8 cellular contexts compared by ENCODE assay signal in genomic region chr5:177403826-177404640, GRCh38. TPM values are rescaled to one million over a fixed set of nuclear protein-coding genes. Genes with fewer than 3 reads are reported as not detected.
DNase-seq lines count a peak whose midpoint lies in the region; ATAC-seq and TF ChIP-seq lines count a peak whose summit lies in the region.

No MANE protein-coding gene starts in this region.

- WGBS in GM23248 (ENCODE audit: low coverage in 1 of 2, low lambda C conversion rate in 2 of 2, missing lambda C conversion rate in 2 of 2), 2 experiments: 1% methylated on average over 67 to 78 of the region's 89 CpGs
- 3% methylated on average over 34 of the region's 89 CpGs for WGBS in SK-N-SH (ENCODE audit: low lambda C conversion rate)
- no CpG with 5 or more reads among the region's 89 CpGs for WGBS in trophoblast cell (ENCODE audit: extremely low coverage, insufficient coverage, insufficient read length)
- WGBS in upper lobe of left lung, 2 donors: 0 to 1% methylated on average over 15 to 62 of the region's 89 CpGs

- H3K27ac Mint-ChIP-seq in activated naive CD4-positive, alpha-beta T cell treated with anti-CD3 and anti-CD28 coated beads, Interleukin-2, amount 50 U/mL, for 24 hours: no peak overlapping the region

- peak; percentile 81 for TF ChIP-seq RAD21 in SK-N-SH (IDR thresholded peaks at IDR 0.05; ENCODE audit: low read length)

- H3K9me3 Mint-ChIP-seq in activated naive CD4-positive, alpha-beta T cell treated with anti-CD3 and anti-CD28 coated beads, Interleukin-2, amount 50 U/mL, for 24 hours: no peaks in the 10 kb centered on the region

- peak overlapping the region; percentile 25 for H4K8ac ChIP-seq in trophoblast cell (ENCODE audit: low read depth, low read length)

- H3K9me3 ChIP-seq in GM23248 (ENCODE audit: low read depth) (no peaks in the 10 kb centered on the region), SK-N-SH (no peaks in the 10 kb centered on the region), trophoblast cell (ENCODE audit: insufficient read depth, low read depth, low read length) (peaks cover 1% of the 10 kb centered on the region), upper lobe of left lung (no peaks in the 10 kb centered on the region)

- intact Hi-C loops in Right ventricle myocardium superior (cut with DNase I): loop anchor here (2.0 kb wide), 1 partner anchor 51 kb away; no protein-coding TSS in a partner anchor

- no peak overlapping the region for H2BK5ac ChIP-seq in trophoblast cell (ENCODE audit: low read depth, low read length, poor library complexity)

- H3K36me3 ChIP-seq in GM06990 (ENCODE audit: control insufficient read depth, insufficient read depth, low read length): no peaks in the 10 kb centered on the region
- no peaks in the 10 kb centered on the region for H3K36me3 ChIP-seq in GM23248 (ENCODE audit: low read depth)
- H3K36me3 ChIP-seq in SK-N-SH (replicated peaks in 1 of 2; ENCODE audit: control insufficient read depth in 1 of 2, insufficient read depth in 2 of 2, low read length in 1 of 2): no peaks in the 10 kb centered on the region
- no peaks in the 10 kb centered on the region for H3K36me3 ChIP-seq in trophoblast cell (ENCODE audit: control insufficient read depth in 1 of 2, insufficient read depth in 2 of 2, low read length in 2 of 2)
- H3K36me3 ChIP-seq in upper lobe of left lung: no peaks in the 10 kb centered on the region

- TF ChIP-seq EP300 in SK-N-SH (IDR thresholded peaks at IDR 0.05; ENCODE audit: borderline replicate concordance in 1 of 2, low read depth in 1 of 2, low read length in 1 of 2): no peak; a peak in 1 of 4 replicates
- no peak for TF ChIP-seq EP300 in upper lobe of left lung (IDR thresholded peaks at IDR 0.05)

- POLR2A ChIA-PET in SK-N-SH (lab: Yijun Ruan, JAX): interaction anchor here (0.8 to 4.6 kb wide), 13 partner anchors 13 to 97 kb away, joined by 3 to 72 read pairs (median 5); partner anchors contain the start of genes GRK6, LMAN2, PDLIM7 and PRR7

- peak in 1 of 4 donors; percentile 16 for TF ChIP-seq POLR2A in upper lobe of left lung (IDR thresholded peaks at IDR 0.05)

- H3K79me2 ChIP-seq in GM23248 (ENCODE audit: insufficient read depth) (no peaks in the 10 kb centered on the region), SK-N-SH (ENCODE audit: insufficient read depth) (no peaks in the 10 kb centered on the region), trophoblast cell (ENCODE audit: control insufficient read depth, insufficient read depth, low read length, poor library complexity) (no peaks in the 10 kb centered on the region)

- no peak overlapping the region for H4K91ac ChIP-seq in trophoblast cell (ENCODE audit: low read depth, low read length)

- peak overlapping the region; percentile 67 for H3K4me3 ChIP-seq in GM06990 (replicated peaks; ENCODE audit: low read depth, low read length)
- H3K4me3 ChIP-seq in GM23248: peak overlapping the region; percentile 74
- peak overlapping the region; percentile 60 to 83 for H3K4me3 ChIP-seq in SK-N-SH (ENCODE audit: low read depth in 2 of 2, low read length in 1 of 2)
- H3K4me3 ChIP-seq in trophoblast cell (ENCODE audit: low read depth, low read length): peak overlapping the region; percentile 64
- H3K4me3 ChIP-seq in upper lobe of left lung: peak overlapping the region; percentile 47 to 65 (median 54)

- H3K18ac ChIP-seq in trophoblast cell (ENCODE audit: low read length): no peak overlapping the region

- no peak overlapping the region for H2AK5ac ChIP-seq in trophoblast cell (ENCODE audit: low read length)

- H3K4me3 Mint-ChIP-seq in activated naive CD4-positive, alpha-beta T cell treated with anti-CD3 and anti-CD28 coated beads, Interleukin-2, amount 50 U/mL, for 24 hours: peak overlapping the region; percentile 81

- H3K79me1 ChIP-seq in trophoblast cell (ENCODE audit: low read length): peaks cover 2% of the 10 kb centered on the region

- peak overlapping the region; percentile 26 for H4K12ac ChIP-seq in trophoblast cell (ENCODE audit: low read depth, low read length)

- H3F3A ChIP-seq in GM23248 (ENCODE audit: insufficient read depth) (peaks cover 8% of the 10 kb centered on the region; the same call in 1 of the 2 replicates), SK-N-SH (replicated peaks; ENCODE audit: insufficient read depth) (peaks cover 14% of the 10 kb centered on the region)

- H3K27ac ChIP-seq in GM23248 (no peak overlapping the region), SK-N-SH (ENCODE audit: low read depth in 2 of 2, low read length in 1 of 2) (peak overlapping the region in 1 of 2 experiments; percentile 96; a peak in 2 of 4 replicates), trophoblast cell (ENCODE audit: low read depth, low read length) (no peak overlapping the region), upper lobe of left lung (peak overlapping the region in 2 of 4 donors; percentile 26 to 59)

- in situ Hi-C loops in GM23248 (cut with MboI): no loop called here

- H3K9me2 ChIP-seq in GM23248 (ENCODE audit: insufficient read depth) (no peaks in the 10 kb centered on the region), SK-N-SH (no peaks in the 10 kb centered on the region)

- peak; percentile 81 for TF ChIP-seq CTCF in GM06990 (IDR thresholded peaks at IDR 0.05; ENCODE audit: insufficient read depth, low read length, poor library complexity, severe bottlenecking)
- TF ChIP-seq CTCF in SK-N-SH (IDR thresholded peaks at IDR 0.05): peak; percentile 72
- peak; percentile 53 to 96 (median 92) for TF ChIP-seq CTCF in upper lobe of left lung (IDR thresholded peaks at IDR 0.05)

- H3K23ac ChIP-seq in trophoblast cell (ENCODE audit: low read length): no peak overlapping the region

- peaks cover 5% of the 10 kb centered on the region for H3K27me3 Mint-ChIP-seq in activated naive CD4-positive, alpha-beta T cell treated with anti-CD3 and anti-CD28 coated beads, Interleukin-2, amount 50 U/mL, for 24 hours

- DNase-seq in GM06990 (ENCODE audit: extremely low read depth, insufficient read length): peak; percentile 89
- peak; percentile 93 for DNase-seq in GM23248
- peak; percentile 74 for DNase-seq in LHCN-M2 (ENCODE audit: low read depth)
- peak; percentile 94 for DNase-seq in SK-N-SH
- peak; percentile 93 for DNase-seq in Right ventricle myocardium superior
- peak; percentile 78 to 83 for DNase-seq in trophoblast cell
- peak; percentile 92 to 95 for DNase-seq in upper lobe of left lung

- H3K36me3 Mint-ChIP-seq in activated naive CD4-positive, alpha-beta T cell treated with anti-CD3 and anti-CD28 coated beads, Interleukin-2, amount 50 U/mL, for 24 hours: no peaks in the 10 kb centered on the region

- CTCF ChIA-PET in SK-N-SH (lab: Yijun Ruan, JAX): interaction anchor here (0.6 to 9.7 kb wide), 46 partner anchors 12 to 744 kb away, joined by 3 to 375 read pairs (median 5); partner anchors contain the start of genes DDX41, DOK3, GRK6 and LMAN2

- H4K20me1 ChIP-seq in GM23248 (ENCODE audit: insufficient read depth) (no peaks in the 10 kb centered on the region), SK-N-SH (ENCODE audit: insufficient read depth) (no peaks in the 10 kb centered on the region)

- H2AFZ ChIP-seq in GM23248: peak overlapping the region; percentile 77
- H2AFZ ChIP-seq in SK-N-SH (ENCODE audit: low read depth): peak overlapping the region; percentile 92
- peak overlapping the region; percentile 74 for H2AFZ ChIP-seq in trophoblast cell (ENCODE audit: insufficient read depth, low read length, poor library complexity)

- H3K9ac ChIP-seq in GM23248 (peak overlapping the region; percentile 45), SK-N-SH (peak overlapping the region; percentile 55), trophoblast cell (ENCODE audit: low read length) (no peak overlapping the region)

- peak overlapping the region; percentile 26 for H3K14ac ChIP-seq in trophoblast cell (ENCODE audit: low read length)

- no peak overlapping the region for H2BK12ac ChIP-seq in trophoblast cell (ENCODE audit: low read length)

- peak overlapping the region; percentile 76 for H3K4me2 ChIP-seq in GM23248 (ENCODE audit: unreplicated experiment)
- peak overlapping the region; percentile 97 for H3K4me2 ChIP-seq in SK-N-SH
- H3K4me2 ChIP-seq in trophoblast cell (ENCODE audit: low read length): peak overlapping the region; percentile 97

- H3K4me1 Mint-ChIP-seq in activated naive CD4-positive, alpha-beta T cell treated with anti-CD3 and anti-CD28 coated beads, Interleukin-2, amount 50 U/mL, for 24 hours: peaks cover 20% of the 10 kb centered on the region

- no peak overlapping the region for H3K4ac ChIP-seq in trophoblast cell (ENCODE audit: low read depth, low read length)

- H3K4me1 ChIP-seq in GM23248 (ENCODE audit: insufficient read depth) (no peaks in the 10 kb centered on the region), SK-N-SH (ENCODE audit: control insufficient read depth in 1 of 2, insufficient read depth in 2 of 2, low read depth in 1 of 2, low read length in 1 of 2) (peaks cover 0 to 28% of the 10 kb centered on the region in 2 experiments; a peak in 1 of 4 replicates), trophoblast cell (ENCODE audit: control insufficient read depth in 1 of 2, insufficient read depth in 2 of 2, low read length in 2 of 2) (peaks cover 14 to 23% of the 10 kb centered on the region in 2 experiments), upper lobe of left lung (peaks cover 35 to 51% (median 44%) of the 10 kb centered on the region in 4 donors)

- H2BK120ac ChIP-seq in trophoblast cell (ENCODE audit: insufficient read depth, low read length, poor library complexity): no peak overlapping the region

- ATAC-seq in Right ventricle myocardium superior (ENCODE audit: poor library complexity) (peak; percentile 97), upper lobe of left lung (ENCODE audit: low FRiP score in 2 of 2) (peak; percentile 90 to 93)

- H3K27me3 ChIP-seq in GM06990 (replicated peaks; ENCODE audit: control insufficient read depth, insufficient read depth, low read length) (no peaks in the 10 kb centered on the region), GM23248 (replicated peaks; ENCODE audit: insufficient read depth) (peaks cover 39% of the 10 kb centered on the region), SK-N-SH (ENCODE audit: insufficient read depth) (no peaks in the 10 kb centered on the region), trophoblast cell (ENCODE audit: insufficient read depth, low read length) (peaks cover 28% of the 10 kb centered on the region), upper lobe of left lung (peaks cover 2 to 49% (median 30%) of the 10 kb centered on the region in 4 donors)

RNA-seq across cellular contexts. Expression of gene PFN3, which starts 3.6 kb away (rescaled TPM):
- not detected in 2 replicates for total RNA-seq in GM23248 (2014; rRNA removed; shearing (Covaris generic))
- polyA plus RNA-seq in GM23248 (2016; fragmentation: Nextera tagmentation; extraction: Ambion mirVana) (not detected in 2 replicates), SK-N-SH (2012; rRNA removed) (not detected in 2 replicates)
- total RNA-seq in LHCN-M2 (2014; rRNA removed) (not detected in 2 replicates), Right ventricle myocardium superior (not detected), upper lobe of left lung (not detected)
- polyA plus RNA-seq in LHCN-M2 (2012): not detected
- not detected in 2 replicates for polyA plus RNA-seq in SK-N-SH (2012; cell fraction: cytosol; rRNA removed)
- polyA plus RNA-seq in SK-N-SH (2012; cell fraction: nucleus; rRNA removed): not detected in 2 replicates
- polyA plus RNA-seq in trophoblast cell (2013): not detected in 2 replicates

RNA-seq across cellular contexts. Expression of gene F12, which starts 5.3 kb away (rescaled TPM):
- total RNA-seq in GM23248 (2014; rRNA removed; shearing (Covaris generic)): 0.43 and 1.3 TPM in 2 replicates
- polyA plus RNA-seq in GM23248 (2016; fragmentation: Nextera tagmentation; extraction: Ambion mirVana) (1.2 and 1.8 TPM in 2 replicates), SK-N-SH (2012; rRNA removed) (3.8 and 4.3 TPM in 2 replicates)
- total RNA-seq in LHCN-M2 (2014; rRNA removed) (3.1 and 3.6 TPM in 2 replicates), Right ventricle myocardium superior (not detected), upper lobe of left lung (1 to 10 TPM in 4 of 6 donors, under 1 TPM in 1, not detected in 1; 0.91 to 7.8 (median 2.1) TPM)
- 1.6 TPM for polyA plus RNA-seq in LHCN-M2 (2012)
- 1.2 and 3.0 TPM in 2 replicates for polyA plus RNA-seq in SK-N-SH (2012; cell fraction: cytosol; rRNA removed)
- polyA plus RNA-seq in SK-N-SH (2012; cell fraction: nucleus; rRNA removed): 8.5 and 16.3 TPM in 2 replicates
- polyA plus RNA-seq in trophoblast cell (2013): 0.47 and 0.49 TPM in 2 replicates

RNA-seq across cellular contexts. Expression of gene SLC34A1, which starts 19.8 kb away (rescaled TPM):
- total RNA-seq in GM23248 (2014; rRNA removed; shearing (Covaris generic)): not detected in 2 replicates
- polyA plus RNA-seq in GM23248 (2016; fragmentation: Nextera tagmentation; extraction: Ambion mirVana) (not detected in 2 replicates), SK-N-SH (2012; rRNA removed) (0.03 TPM in 1 of 2 replicates, not detected in the other)
- total RNA-seq in LHCN-M2 (2014; rRNA removed) (not detected in 2 replicates), Right ventricle myocardium superior (not detected), upper lobe of left lung (not detected)
- not detected for polyA plus RNA-seq in LHCN-M2 (2012)
- not detected in 2 replicates for polyA plus RNA-seq in SK-N-SH (2012; cell fraction: cytosol; rRNA removed)
- polyA plus RNA-seq in SK-N-SH (2012; cell fraction: nucleus; rRNA removed): not detected in 2 replicates
- not detected in 2 replicates for polyA plus RNA-seq in trophoblast cell (2013)

RNA-seq across cellular contexts. Expression of gene GRK6, which starts 22.4 kb away (rescaled TPM):
- total RNA-seq in GM23248 (2014; rRNA removed; shearing (Covaris generic)): 17.3 and 30.4 TPM in 2 replicates
- polyA plus RNA-seq in GM23248 (2016; fragmentation: Nextera tagmentation; extraction: Ambion mirVana) (7.7 and 13.5 TPM in 2 replicates), SK-N-SH (2012; rRNA removed) (35.9 and 39.5 TPM in 2 replicates)
- total RNA-seq in LHCN-M2 (2014; rRNA removed) (23.8 TPM in 2 replicates), Right ventricle myocardium superior (16.0 TPM), upper lobe of left lung (10 to 100 TPM; 26.8 to 85.9 (median 56.6) TPM)
- polyA plus RNA-seq in LHCN-M2 (2012): 22.7 TPM
- polyA plus RNA-seq in SK-N-SH (2012; cell fraction: cytosol; rRNA removed): 28.3 and 36.2 TPM in 2 replicates
- polyA plus RNA-seq in SK-N-SH (2012; cell fraction: nucleus; rRNA removed): 28.0 and 30.6 TPM in 2 replicates
- polyA plus RNA-seq in trophoblast cell (2013): 15.2 and 16.0 TPM in 2 replicates

RNA-seq across cellular contexts. Expression of gene PRR7, which starts 42.6 kb away (rescaled TPM):
- 23.9 and 24.8 TPM in 2 replicates for total RNA-seq in GM23248 (2014; rRNA removed; shearing (Covaris generic))
- polyA plus RNA-seq in GM23248 (2016; fragmentation: Nextera tagmentation; extraction: Ambion mirVana) (10.5 and 11.1 TPM in 2 replicates), SK-N-SH (2012; rRNA removed) (12.5 and 17.1 TPM in 2 replicates)
- total RNA-seq in LHCN-M2 (2014; rRNA removed) (48.0 and 55.4 TPM in 2 replicates), Right ventricle myocardium superior (0.59 TPM), upper lobe of left lung (1 to 10 TPM; 1.6 to 9.2 (median 3.4) TPM)
- polyA plus RNA-seq in LHCN-M2 (2012): 15.5 TPM
- polyA plus RNA-seq in SK-N-SH (2012; cell fraction: cytosol; rRNA removed): 12.6 and 23.0 TPM in 2 replicates
- polyA plus RNA-seq in SK-N-SH (2012; cell fraction: nucleus; rRNA removed): 29.5 and 41.3 TPM in 2 replicates
- polyA plus RNA-seq in trophoblast cell (2013): 1.7 and 1.9 TPM in 2 replicates
